Comparison of ENCODE assay signal across 22 cellular contexts in the genomic region with DNA sequence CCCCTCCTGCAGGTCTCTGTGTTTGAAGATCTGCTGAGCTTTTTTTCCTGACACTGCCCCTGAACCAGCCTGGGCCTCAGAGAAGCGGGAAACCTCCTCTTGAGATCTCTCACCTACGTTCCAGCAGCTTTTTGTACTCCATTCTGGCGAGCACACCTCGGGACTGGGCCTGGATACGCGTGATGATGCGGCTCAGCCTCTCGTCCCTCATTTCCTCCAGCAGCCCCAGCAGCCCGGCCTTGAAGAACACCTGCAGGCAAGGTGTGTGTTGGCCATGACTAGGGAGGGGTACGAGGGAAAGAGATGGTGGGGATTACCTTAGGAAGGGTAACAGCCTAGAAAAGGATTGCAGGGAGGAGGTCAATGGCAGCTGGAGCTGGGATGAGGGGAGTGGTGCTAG. TPM values are rescaled to one million over a fixed set of nuclear protein-coding genes. Genes with fewer than 3 reads are reported as not detected.
DNase-seq lines count a peak whose midpoint lies in the region; ATAC-seq, FAIRE-seq and TF ChIP-seq lines count a peak whose summit lies in the region.
"Had no signal": no experiment of that assay in that cellular context is flagged by ENCODE, and none has a peak within 500 bp of the region (broad histone marks: within the 10 kb centered on the region; RNA-seq: fewer than 3 reads in every experiment).

No MANE protein-coding gene starts in this region.

- no peaks in the 10 kb centered on the region for H3K9me3 ChIP-seq in right cardiac atrium (ENCODE audit: control insufficient read depth, low read length)
- no peaks in the 10 kb centered on the region for H3K9me3 ChIP-seq in left ventricle myocardium inferior (replicated peaks)
- H3K9me3 ChIP-seq in H1 (ENCODE audit: insufficient read depth in 2 of 2, low read depth in 1 of 2, low read length in 1 of 2), result no peaks in the 10 kb centered on the region; a peak in 1 of 4 replicates
- H3K9me3 ChIP-seq in psoas muscle, result no peaks in the 10 kb centered on the region

- no peak overlapping the region for H3K56ac ChIP-seq in H1 (replicated peaks; ENCODE audit: insufficient read length, low read depth, low read length)

- H2BK12ac ChIP-seq in H1 (ENCODE audit: low read depth, low read length), result no peak overlapping the region

- POLR2A ChIA-PET in H1 (lab: Charles Lee; ENCODE audit: partially characterized antibody), result interaction anchor here (0.9 kb wide), 1 partner anchor 11 kb away, joined by 3 read pairs; no protein-coding TSS in a partner anchor

- H2AFZ ChIP-seq in H1 (ENCODE audit: low read length), result no peak overlapping the region

- H3K79me2 ChIP-seq in H1 (ENCODE audit: control insufficient read depth in 1 of 2, insufficient read depth in 2 of 2, low read length in 2 of 2), result no peaks in the 10 kb centered on the region

- H2BK15ac ChIP-seq in H1 (ENCODE audit: low read length), result no peak overlapping the region

- H3K4me1 ChIP-seq in right cardiac atrium (ENCODE audit: control insufficient read depth, insufficient read depth, low read length), result no peaks in the 10 kb centered on the region
- peaks cover 12% of the 10 kb centered on the region for H3K4me1 ChIP-seq in left ventricle myocardium inferior
- H3K4me1 ChIP-seq in H1 (replicated peaks in 1 of 4; ENCODE audit: control insufficient read depth in 3 of 4, insufficient read depth in 4 of 4, low read length in 3 of 4), result peaks cover 0 to 3% (median 0%) of the 10 kb centered on the region in 4 experiments; a peak in 1 of 7 replicates
- no peaks in the 10 kb centered on the region for H3K4me1 ChIP-seq in psoas muscle

- H3K23ac ChIP-seq in H1 (ENCODE audit: insufficient read length), result no peak overlapping the region

- H3K4me3 ChIP-seq in right cardiac atrium (ENCODE audit: low read length), result no peak overlapping the region
- H3K4me3 ChIP-seq in left ventricle myocardium inferior, result no peak overlapping the region
- H3K4me3 ChIP-seq in H1 (ENCODE audit: extremely low read depth in 1 of 4, insufficient read depth in 2 of 4, low read depth in 3 of 4, low read length in 4 of 4), result no peak overlapping the region
- peak overlapping the region; percentile 4 for H3K4me3 ChIP-seq in psoas muscle

- CTCF ChIA-PET in H1 (lab: Charles Lee; ENCODE audit: partially characterized antibody), result interaction anchor here (0.9 to 2.7 kb wide), 7 partner anchors 9 to 103 kb away, joined by 3 to 12 read pairs (median 5); a partner anchor contains a TSS

- peaks cover 3% of the 10 kb centered on the region; the same call in 1 of the 2 replicates for H3K23me2 ChIP-seq in H1 (ENCODE audit: low read depth, low read length)

- no peaks in the 10 kb centered on the region for H4K20me1 ChIP-seq in H1 (replicated peaks in 1 of 2; ENCODE audit: control insufficient read depth in 1 of 2, insufficient read depth in 2 of 2, low read length in 2 of 2)

- no peak for TF ChIP-seq CTCF in left ventricle myocardium inferior (IDR thresholded peaks at IDR 0.05; ENCODE audit: borderline replicate concordance)
- no peak for TF ChIP-seq CTCF in H1 (IDR thresholded peaks at IDR 0.05; ENCODE audit: control extremely low read depth in 1 of 3, insufficient read depth in 1 of 3, low read depth in 1 of 3, low read length in 3 of 3)
- no peak for TF ChIP-seq CTCF in psoas muscle (IDR thresholded peaks at IDR 0.05)

- 0 out of 2 replicates have a peak overlapping the region, but pooled peaks have one; percentile 24 for H2AK5ac ChIP-seq in H1 (ENCODE audit: low read depth, low read length)

- no peak overlapping the region for H4K91ac ChIP-seq in H1 (replicated peaks; ENCODE audit: insufficient read length, low read length)

- ATAC-seq in right cardiac atrium (no peak), psoas muscle (no peak), GM21723 (IDR thresholded peaks at IDR 0.05; ENCODE audit: unreplicated experiment) (no peak)
- ATAC-seq: HCT116 had no signal

- intact Hi-C loops in right cardiac atrium (cut with DNase I) (no loop called here), left ventricle myocardium inferior (cut with micrococcal nuclease) (no loop called here), psoas muscle (cut with DNase I) (no loop called here)

- H2BK20ac ChIP-seq in H1 (ENCODE audit: low read length), result no peak overlapping the region; the same call in 1 of the 2 replicates

- no peak overlapping the region for H4K5ac ChIP-seq in H1 (ENCODE audit: insufficient read length, low read depth, low read length)

- no peak for TF ChIP-seq RAD21 in H1 (IDR thresholded peaks at IDR 0.05 in 1 of 2, conservative IDR thresholded peaks at IDR 0.05 in 1 of 2; ENCODE audit: low read depth in 2 of 2, low read length in 2 of 2)

- TF ChIP-seq EP300 in H1 (IDR thresholded peaks at IDR 0.05; ENCODE audit: borderline replicate concordance in 1 of 2, low read depth in 2 of 2, low read length in 2 of 2), result no peak

- no peak overlapping the region for H3K4ac ChIP-seq in H1 (replicated peaks; ENCODE audit: insufficient read length, low read depth, low read length)

- FAIRE-seq in H1 (lab: Jason Lieb, UNC), result no peak
- FAIRE-seq: GM12891 had no signal

- H2BK5ac ChIP-seq in H1 (ENCODE audit: low read depth, low read length), result no peak overlapping the region

- WGBS in right cardiac atrium, result 80% methylated on average over 10 of the region's 10 CpGs
- 88% methylated on average over 10 of the region's 10 CpGs; no CpG with 5 or more reads in 1 of the 2 experiments for WGBS in H1 (ENCODE audit: extremely low coverage in 1 of 2, insufficient coverage in 1 of 2, insufficient read length in 1 of 2, insufficient replicate concordance in 2 of 2, low coverage in 1 of 2, low lambda C conversion rate in 2 of 2, missing lambda C conversion rate in 1 of 2), 2 experiments
- 55 to 72% (median 60%) methylated on average over 10 of the region's 10 CpGs for WGBS in psoas muscle, 3 donors

- no peak overlapping the region for H3K4me2 ChIP-seq in H1 (ENCODE audit: insufficient read depth in 1 of 2, low read depth in 2 of 2, low read length in 2 of 2)

- DNase-seq in right cardiac atrium (no peak), left ventricle myocardium inferior (no peak), H1 (ENCODE audit: low read depth in 1 of 2, low spot score in 2 of 2) (no peak), psoas muscle (no peak)
- no peak for DNase-seq in stimulated activated CD4-positive, alpha-beta T cell treated with anti-CD3 and anti-CD28 coated beads, Interleukin-12 subunit alpha, Interleukin-12 subunit beta, amount 100 ng/mL, for 4 hours
- DNase-seq: C1 segment of cervical spinal cord; Calu3; CD4-positive, alpha-beta memory T cell; COR-L47; DMS53; DMS79 treated with DMSO at 0.1 percent for 48 hours; GF-D8; H9 had no signal

- H3K27me3 ChIP-seq in right cardiac atrium (ENCODE audit: control insufficient read depth, insufficient read depth) (no peaks in the 10 kb centered on the region), left ventricle myocardium inferior (ENCODE audit: low read depth) (no peaks in the 10 kb centered on the region), H1 (replicated peaks in 1 of 4; ENCODE audit: control insufficient read depth in 3 of 4, extremely low read depth in 1 of 4, insufficient read depth in 3 of 4, low read length in 3 of 4) (peaks cover 0 to 4% (median under 1%) of the 10 kb centered on the region in 4 experiments; a peak in 2 of 7 replicates), psoas muscle (ENCODE audit: insufficient read depth in 3 of 3, low read length in 2 of 3) (no peaks in the 10 kb centered on the region)

- H3K36me3 ChIP-seq in left ventricle myocardium inferior (peaks cover 43% of the 10 kb centered on the region), H1 (ENCODE audit: control insufficient read depth in 2 of 4, insufficient read depth in 4 of 4, low read length in 3 of 4) (no peaks in the 10 kb centered on the region), psoas muscle (ENCODE audit: insufficient read depth in 1 of 2, low read depth in 1 of 2) (peaks cover 0 to 39% of the 10 kb centered on the region in 2 donors)

- no peak overlapping the region; the same call in 1 of the 2 replicates for H3K18ac ChIP-seq in H1 (ENCODE audit: extremely low read depth, low read length)

- H3K79me1 ChIP-seq in H1 (ENCODE audit: low read depth, low read length), result peaks cover 1% of the 10 kb centered on the region

- H3K9ac ChIP-seq in H1 (replicated peaks in 1 of 4; ENCODE audit: extremely low read depth in 1 of 4, low read depth in 3 of 4, low read length in 3 of 4), result no peak overlapping the region

- H3K27ac ChIP-seq in right cardiac atrium (ENCODE audit: low read length), result peak overlapping the region; percentile 20
- H3K27ac ChIP-seq in left ventricle myocardium inferior (replicated peaks), result no peak overlapping the region
- no peak overlapping the region for H3K27ac ChIP-seq in H1 (ENCODE audit: low read depth, low read length)
- H3K27ac ChIP-seq in psoas muscle, result no peak overlapping the region

- no peak overlapping the region for H2BK120ac ChIP-seq in H1 (replicated peaks; ENCODE audit: low read depth, low read length)

- TF ChIP-seq POLR2A in H1 (IDR thresholded peaks at IDR 0.05; ENCODE audit: control extremely low read depth in 1 of 2, low read depth in 2 of 2, low read length in 2 of 2), result no peak

- no peak overlapping the region for H4K8ac ChIP-seq in H1 (ENCODE audit: extremely low read depth, insufficient read depth, low read length)

- H3K14ac ChIP-seq in H1 (ENCODE audit: insufficient read length), result no peak overlapping the region

RNA-seq across cellular contexts. Expression of a gene that starts 10.3 kb away (rescaled TPM):
- total RNA-seq in right cardiac atrium, result 1,000 to 10,000 TPM in 1 of 4 donors, 100 to 1,000 TPM in 3; 461 to 2,251 (median 602) TPM
- polyA plus RNA-seq in right cardiac atrium, result 1,734 TPM
- total RNA-seq in left ventricle myocardium inferior, result 14,853 TPM
- total RNA-seq in H1 (2021; fragmentation: NEBNext Ultra II Directional; extraction: Animal tissue kit (Norgen Biotek cat#: 25700)), result not detected in 2 replicates
- polyA plus RNA-seq in H1 (2011; rRNA removed), result 0.02 TPM in 1 of 2 replicates, not detected in the other
- polyA plus RNA-seq in H1 (2011; cell fraction: cytosol; rRNA removed), result not detected
- polyA plus RNA-seq in H1 (2011; cell fraction: nucleus; rRNA removed), result 0.01 TPM
- 0.03 TPM in 1 of 4 replicates, not detected in the others for polyA plus RNA-seq in H1 (2012, experiment 1 of 2)
- polyA plus RNA-seq in H1 (2012, experiment 2 of 2), result not detected
- not detected for polyA plus RNA-seq in H1 (2013, experiment 1 of 2)
- polyA plus RNA-seq in H1 (2013, experiment 2 of 2), result under 0.01 TPM
- not detected in 2 replicates for polyA minus RNA-seq in H1 (2011; rRNA and poly(A)+ RNA removed)
- polyA minus RNA-seq in H1 (2011; cell fraction: cytosol; rRNA and poly(A)+ RNA removed), result not detected
- not detected for polyA minus RNA-seq in H1 (2011; cell fraction: nucleus; rRNA and poly(A)+ RNA removed)
- total RNA-seq in psoas muscle, result over 10,000 TPM in 1 of 4 donors, 1,000 to 10,000 TPM in 3; 4,588 to 15,830 (median 8,724) TPM
- 1,000 to 10,000 TPM; 1,035 to 2,043 (median 1,534) TPM for polyA plus RNA-seq in psoas muscle
- total RNA-seq: A172; A673; Calu3; CD4-positive, alpha-beta memory T cell; Daoy; G401; H4; H9 had no signal
- polyA plus RNA-seq: BJ; CD4-positive, alpha-beta memory T cell had no signal

RNA-seq across cellular contexts. Expression of a gene that starts 17.1 kb away (rescaled TPM):
- total RNA-seq in right cardiac atrium (over 10,000 TPM; 12,862 to 15,773 (median 14,347) TPM), left ventricle myocardium inferior (1,823 TPM), psoas muscle (100 to 1,000 TPM in 3 of 4 donors, 10 to 100 TPM in 1; 44.1 to 532 (median 191) TPM)
- polyA plus RNA-seq in right cardiac atrium (11,120 TPM), H1 (2011; rRNA removed) (0.03 and 0.05 TPM in 2 replicates), psoas muscle (100 to 1,000 TPM in 1 of 3 donors, 10 to 100 TPM in 2; 50.3 to 143 (median 60.7) TPM)
- not detected in 2 replicates for total RNA-seq in H1 (2021; fragmentation: NEBNext Ultra II Directional; extraction: Animal tissue kit (Norgen Biotek cat#: 25700))
- 0.06 TPM for polyA plus RNA-seq in H1 (2011; cell fraction: cytosol; rRNA removed)
- 0.16 TPM for polyA plus RNA-seq in H1 (2011; cell fraction: nucleus; rRNA removed)
- polyA plus RNA-seq in H1 (2012, experiment 1 of 2), result 0.04 to 0.08 TPM (median 0.08 TPM) in 3 of 4 replicates, not detected in the other
- polyA plus RNA-seq in H1 (2012, experiment 2 of 2), result not detected
- polyA plus RNA-seq in H1 (2013, experiment 1 of 2), result 0.04 TPM
- 0.02 TPM for polyA plus RNA-seq in H1 (2013, experiment 2 of 2)
- 0.25 TPM in 1 of 2 replicates, not detected in the other for polyA minus RNA-seq in H1 (2011; rRNA and poly(A)+ RNA removed)
- not detected for polyA minus RNA-seq in H1 (2011; cell fraction: cytosol; rRNA and poly(A)+ RNA removed)
- polyA minus RNA-seq in H1 (2011; cell fraction: nucleus; rRNA and poly(A)+ RNA removed), result not detected
- total RNA-seq: A172; A673; Calu3; CD4-positive, alpha-beta memory T cell; Daoy; G401; H4 had no signal
- polyA plus RNA-seq: BJ; CD4-positive, alpha-beta memory T cell had no signal

RNA-seq across cellular contexts. Expression of a gene that starts 44.3 kb away (rescaled TPM):
- 10 to 100 TPM; 19.3 to 23.4 (median 21.8) TPM for total RNA-seq in right cardiac atrium
- polyA plus RNA-seq in right cardiac atrium, result 26.8 TPM
- total RNA-seq in left ventricle myocardium inferior, result 17.2 TPM
- total RNA-seq in H1 (2021; fragmentation: NEBNext Ultra II Directional; extraction: Animal tissue kit (Norgen Biotek cat#: 25700)), result 48.8 and 56.0 TPM in 2 replicates
- 22.4 and 39.8 TPM in 2 replicates for polyA plus RNA-seq in H1 (2011; rRNA removed)
- polyA plus RNA-seq in H1 (2011; cell fraction: cytosol; rRNA removed), result 65.2 TPM
- polyA plus RNA-seq in H1 (2011; cell fraction: nucleus; rRNA removed), result 25.3 TPM
- 54.0 to 81.0 TPM (median 68.1 TPM) in 4 replicates for polyA plus RNA-seq in H1 (2012, experiment 1 of 2)
- polyA plus RNA-seq in H1 (2012, experiment 2 of 2), result 8.9 TPM
- polyA plus RNA-seq in H1 (2013, experiment 1 of 2), result 78.2 TPM
- 73.8 TPM for polyA plus RNA-seq in H1 (2013, experiment 2 of 2)
- polyA minus RNA-seq in H1 (2011; rRNA and poly(A)+ RNA removed), result 32.5 and 41.8 TPM in 2 replicates
- 12.8 TPM for polyA minus RNA-seq in H1 (2011; cell fraction: cytosol; rRNA and poly(A)+ RNA removed)
- polyA minus RNA-seq in H1 (2011; cell fraction: nucleus; rRNA and poly(A)+ RNA removed), result 35.4 TPM
- total RNA-seq in psoas muscle, result 10 to 100 TPM; 20.3 to 49.9 (median 30.1) TPM
- polyA plus RNA-seq in psoas muscle, result 10 to 100 TPM; 60.7 to 91.1 (median 90.1) TPM

RNA-seq across cellular contexts. Expression of a gene that starts 48.3 kb away (rescaled TPM):
- total RNA-seq in right cardiac atrium, result 1 to 10 TPM in 3 of 4 donors, under 1 TPM in 1; 0.36 to 1.4 (median 1.2) TPM
- 13.9 TPM for polyA plus RNA-seq in right cardiac atrium
- total RNA-seq in left ventricle myocardium inferior, result 1.0 TPM
- not detected in 2 replicates for total RNA-seq in H1 (2021; fragmentation: NEBNext Ultra II Directional; extraction: Animal tissue kit (Norgen Biotek cat#: 25700))
- polyA plus RNA-seq in H1 (2011; rRNA removed), result 2.1 and 2.8 TPM in 2 replicates
- polyA plus RNA-seq in H1 (2011; cell fraction: cytosol; rRNA removed), result 1.4 TPM
- polyA plus RNA-seq in H1 (2011; cell fraction: nucleus; rRNA removed), result 2.1 TPM
- 0.29 to 0.90 TPM (median 0.57 TPM) in 4 replicates for polyA plus RNA-seq in H1 (2012, experiment 1 of 2)
- polyA plus RNA-seq in H1 (2012, experiment 2 of 2), result 1.1 TPM
- 0.06 TPM for polyA plus RNA-seq in H1 (2013, experiment 1 of 2)
- 0.22 TPM for polyA plus RNA-seq in H1 (2013, experiment 2 of 2)
- 0.66 and 2.6 TPM in 2 replicates for polyA minus RNA-seq in H1 (2011; rRNA and poly(A)+ RNA removed)
- polyA minus RNA-seq in H1 (2011; cell fraction: cytosol; rRNA and poly(A)+ RNA removed), result not detected
- polyA minus RNA-seq in H1 (2011; cell fraction: nucleus; rRNA and poly(A)+ RNA removed), result not detected
- total RNA-seq in psoas muscle, result not detected
- under 1 TPM; 0.20 to 0.63 (median 0.32) TPM for polyA plus RNA-seq in psoas muscle
- total RNA-seq: A172; A673; Calu3; CD4-positive, alpha-beta memory T cell; Daoy; G401; H4; H9 had no signal
- polyA plus RNA-seq: BJ; CD4-positive, alpha-beta memory T cell had no signal

RNA-seq across cellular contexts. Expression of a gene that starts 52.6 kb away (rescaled TPM):
- total RNA-seq in right cardiac atrium, result not detected
- polyA plus RNA-seq in right cardiac atrium, result 0.09 TPM
- total RNA-seq in left ventricle myocardium inferior, result not detected
- not detected in 2 replicates for total RNA-seq in H1 (2021; fragmentation: NEBNext Ultra II Directional; extraction: Animal tissue kit (Norgen Biotek cat#: 25700))
- polyA plus RNA-seq in H1 (2011; rRNA removed), result not detected in 2 replicates
- not detected for polyA plus RNA-seq in H1 (2011; cell fraction: cytosol; rRNA removed)
- not detected for polyA plus RNA-seq in H1 (2011; cell fraction: nucleus; rRNA removed)
- not detected in 4 replicates for polyA plus RNA-seq in H1 (2012, experiment 1 of 2)
- not detected for polyA plus RNA-seq in H1 (2012, experiment 2 of 2)
- polyA plus RNA-seq in H1 (2013, experiment 1 of 2), result 0.04 TPM
- polyA plus RNA-seq in H1 (2013, experiment 2 of 2), result not detected
- polyA minus RNA-seq in H1 (2011; rRNA and poly(A)+ RNA removed), result not detected in 2 replicates
- polyA minus RNA-seq in H1 (2011; cell fraction: cytosol; rRNA and poly(A)+ RNA removed), result not detected
- not detected for polyA minus RNA-seq in H1 (2011; cell fraction: nucleus; rRNA and poly(A)+ RNA removed)
- not detected for total RNA-seq in psoas muscle
- under 1 TPM in 1 of 3 donors, not detected in 2; 0.01 TPM for polyA plus RNA-seq in psoas muscle
- total RNA-seq: A172; A673; Calu3; CD4-positive, alpha-beta memory T cell; Daoy; G401; H4; H9 had no signal
- polyA plus RNA-seq: BJ; CD4-positive, alpha-beta memory T cell had no signal

Comparison
In these comparisons a context has a peak if more than half of its experiments do, and no peak if none do; other contexts are left out.
1. RNA of a gene that starts 10.3 kb away (total RNA-seq): 14,853 TPM in left ventricle myocardium inferior (single experiment), 4,588 to 15,830 TPM in psoas muscle and 461 to 2,251 TPM in right cardiac atrium; not detected in H1; every median in the first group is over 100 times any median in the second.
2. RNA of a gene that starts 17.1 kb away (total RNA-seq): 12,862 to 15,773 TPM in right cardiac atrium, 1,823 TPM in left ventricle myocardium inferior (single experiment) and 44.1 to 532 TPM in psoas muscle; not detected in H1; every median in the first group is over 10 times any median in the second.